ENCODE assay signal across 9 cellular contexts in the genomic region with DNA sequence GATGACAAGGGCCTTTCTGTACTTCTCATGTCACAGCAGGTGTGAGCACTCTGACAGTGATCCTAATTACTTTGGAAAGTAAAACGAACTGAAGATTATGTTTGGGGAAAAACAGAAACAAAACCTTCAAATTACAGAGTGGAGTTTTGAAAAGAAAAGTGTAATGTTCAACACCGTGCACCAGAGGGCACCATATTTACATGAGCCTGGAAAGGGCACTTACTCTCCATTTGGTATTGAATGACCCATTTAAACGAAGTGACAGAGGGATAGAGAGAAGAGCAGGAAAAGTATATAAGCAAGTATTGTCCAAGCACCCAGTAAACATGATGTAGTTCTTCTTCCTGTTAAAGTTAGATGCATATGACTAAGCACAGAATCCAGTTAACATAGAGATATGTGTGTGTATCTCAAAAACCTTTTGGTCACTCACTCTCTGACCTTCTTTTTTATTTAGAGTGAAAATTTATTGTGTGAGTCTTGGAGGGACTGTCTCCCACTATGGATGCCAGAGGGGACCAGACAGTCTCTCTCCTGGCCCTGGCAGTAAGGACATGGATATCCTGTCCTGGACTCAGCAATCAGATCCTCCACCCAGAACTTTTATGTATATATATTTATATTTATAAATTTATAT. TPM values are rescaled to one million over a fixed set of nuclear protein-coding genes. Genes with fewer than 3 reads are reported as not detected.
A peak's percentile ranks its signal among the peaks of the same experiment; 100 is the strongest.
DNase-seq lines count a peak whose midpoint lies in the region; ATAC-seq and TF ChIP-seq lines count a peak whose summit lies in the region.
"Had no signal": no experiment of that assay in that cellular context is flagged by ENCODE, and none has a peak within 500 bp of the region (broad histone marks: within the 10 kb centered on the region; RNA-seq: fewer than 3 reads in every experiment).

No MANE protein-coding gene starts in this region.

- TF ChIP-seq CTCF in AG10803 (conservative IDR thresholded peaks at IDR 0.05; ENCODE audit: low read length) (peak; percentile 82), GM12864 (IDR thresholded peaks at IDR 0.05; ENCODE audit: low read depth, low read length, missing control alignments) (peak; percentile 70), adrenal gland (IDR thresholded peaks at IDR 0.05) (peak; percentile 33 to 69 (median 62))

- H3K4me3 ChIP-seq in AG10803 (ENCODE audit: low read length), result no peak overlapping the region
- no peak overlapping the region for H3K4me3 ChIP-seq in GM12864 (ENCODE audit: low read depth, low read length)
- H3K4me3 ChIP-seq in adrenal gland, result no peak overlapping the region
- no peak overlapping the region for H3K4me3 ChIP-seq in iPS DF 6.9 (ENCODE audit: low read length)

- intact Hi-C loops in adrenal gland (cut with DNase I), result loop anchor here (5.0 to 10.0 kb wide), 3 partner anchors 149 to 339 kb away; partner anchors contain the start of genes NPL (in 1 of the 2) and RGS16 (in 1 of the 2)

- no peaks in the 10 kb centered on the region for H3K4me1 ChIP-seq in adrenal gland (replicated peaks in 1 of 2)
- H3K4me1 ChIP-seq in iPS DF 6.9 (ENCODE audit: control insufficient read depth, insufficient read depth, low read length), result 0 out of 2 replicates have a peak, but pooled peaks cover 4% of the 10 kb centered on the region

- ATAC-seq in HG03354 (IDR thresholded peaks at IDR 0.05; ENCODE audit: poor library complexity, severe bottlenecking, unreplicated experiment) (peak; percentile 78), GM21825 (IDR thresholded peaks at IDR 0.05; ENCODE audit: unreplicated experiment) (no peak)

- no peaks in the 10 kb centered on the region for H3K27me3 ChIP-seq in adrenal gland
- H3K27me3 ChIP-seq in iPS DF 6.9 (ENCODE audit: control insufficient read depth, insufficient read depth, low read length), result no peaks in the 10 kb centered on the region

- no peaks in the 10 kb centered on the region for H3K9me3 ChIP-seq in adrenal gland (replicated peaks in 1 of 3)
- H3K9me3 ChIP-seq in iPS DF 6.9 (ENCODE audit: control insufficient read depth, insufficient read depth, low read length), result no peaks in the 10 kb centered on the region

- no peak overlapping the region for H3K27ac ChIP-seq in adrenal gland
- no peak overlapping the region for H3K27ac ChIP-seq in iPS DF 6.9 (ENCODE audit: low read length)

- 2 to 6% (median 2%) methylated on average over 3 of the region's 3 CpGs for WGBS in adrenal gland, 4 donors
- WGBS in iPS DF 6.9 (ENCODE audit: insufficient coverage, insufficient read length), result no CpG with 5 or more reads among the region's 3 CpGs

- DNase-seq in AG10803 (ENCODE audit: low read depth), result peak; percentile 55
- DNase-seq in GM12864 (ENCODE audit: low read depth), result peak; percentile 16
- peak; percentile 79 for DNase-seq in NCI-H526 treated with DMSO at 0.1 percent for 48 hours (lab: John Stamatoyannopoulos, UW)
- DNase-seq in adrenal gland, result peak in 6 of 7 donors; percentile 9 to 53 (median 34)
- DNase-seq in iPS DF 6.9 (ENCODE audit: low read depth, low spot score), result peak; percentile 22
- peak; percentile 2 for DNase-seq in stimulated activated naive CD4-positive, alpha-beta T cell treated with Interleukin-2 at 50 U/mL for 16 hours (lab: John Stamatoyannopoulos, UW)

- TF ChIP-seq POLR2A in adrenal gland (IDR thresholded peaks at IDR 0.05), result no peak

- H3K36me3 ChIP-seq in adrenal gland (replicated peaks in 1 of 2) (no peaks in the 10 kb centered on the region), iPS DF 6.9 (ENCODE audit: control insufficient read depth, insufficient read depth, low read length) (no peaks in the 10 kb centered on the region)

RNA-seq across cellular contexts. Expression of gene RGSL1, which starts 3.8 kb away (rescaled TPM):
- total RNA-seq in adrenal gland, result not detected
- not detected for polyA plus RNA-seq in adrenal gland
- total RNA-seq: mononuclear cell had no signal

RNA-seq across cellular contexts. Expression of gene TEDDM1, which starts 45.7 kb away (rescaled TPM):
- not detected for total RNA-seq in adrenal gland
- polyA plus RNA-seq in adrenal gland, result not detected
- total RNA-seq: mononuclear cell had no signal

RNA-seq across cellular contexts. Expression of gene GLUL, which starts 54.6 kb away (rescaled TPM):
- total RNA-seq in adrenal gland, result 1,000 to 10,000 TPM in 1 of 8 donors, 100 to 1,000 TPM in 7; 342 to 1,048 (median 542) TPM
- 100 to 1,000 TPM; 153 to 217 (median 165) TPM for polyA plus RNA-seq in adrenal gland

Comparison
In these comparisons a context has a peak if more than half of its experiments do, and no peak if none do; other contexts are left out.
1. DNase-seq: peak in every context shown above with its lines; median percentile 79 in NCI-H526 treated with DMSO at 0.1 percent for 48 hours; 55 in AG10803; 34 in adrenal gland; 22 in iPS DF 6.9; 16 in GM12864; 2 in stimulated activated naive CD4-positive, alpha-beta T cell treated with Interleukin-2 at 50 U/mL for 16 hours.